In the genomic region with DNA sequence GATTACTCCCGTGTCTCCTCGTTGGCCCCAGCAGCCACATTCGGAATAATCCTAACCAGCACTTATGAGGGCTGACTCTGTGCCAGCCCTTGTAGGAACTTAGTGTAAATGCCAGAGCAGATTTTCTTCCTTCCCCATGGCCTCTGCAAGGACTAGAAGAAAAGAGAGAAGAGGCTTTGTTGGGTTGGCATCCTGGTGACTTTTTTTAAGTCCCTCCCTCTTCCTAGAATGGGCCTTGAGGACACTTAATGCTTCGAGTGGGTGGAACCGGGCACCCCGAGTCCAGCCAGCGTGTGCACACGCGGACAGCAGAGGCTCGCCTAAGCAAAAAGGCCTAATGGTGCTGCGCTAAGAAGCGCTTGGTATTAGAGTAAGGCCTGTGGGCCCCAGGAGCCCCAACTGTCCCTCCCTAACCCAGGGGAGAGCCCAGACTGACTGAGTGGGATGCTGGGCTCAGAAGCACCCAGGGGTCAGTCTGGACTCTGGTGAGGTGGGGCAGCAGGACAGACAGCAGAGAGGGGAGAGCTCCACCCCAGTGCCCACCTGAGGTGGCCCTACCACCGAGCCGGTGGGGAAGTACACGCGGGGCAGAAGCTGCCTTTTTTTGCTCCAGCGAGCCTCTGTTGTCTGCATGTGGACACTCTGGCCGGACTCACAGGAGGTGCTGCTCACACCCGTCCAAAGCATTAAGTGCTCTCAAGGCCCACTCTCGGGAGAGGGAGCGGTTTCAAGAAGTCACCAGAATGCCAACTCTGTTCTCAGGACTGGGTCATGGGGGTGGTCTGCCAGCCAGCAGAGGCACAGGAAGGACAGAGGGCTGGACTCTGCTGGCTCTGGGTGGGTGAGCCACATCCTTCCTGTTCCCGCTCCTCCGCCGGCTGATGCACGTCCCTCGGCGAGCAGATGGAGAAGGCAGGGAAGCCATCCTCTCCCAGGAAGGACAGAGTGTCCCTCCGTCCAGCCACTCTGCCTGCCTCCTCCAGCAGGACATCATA, we compare ENCODE assay signal across 1 cellular context.
TF ChIP-seq lines count a peak whose summit lies in the region.

No MANE protein-coding gene starts in this region.

TF ChIP-seq in IMR-90, 13 proteins besides CTCF, POLR2A, EP300 and RAD21:
- TF ChIP-seq, protein P1, sequence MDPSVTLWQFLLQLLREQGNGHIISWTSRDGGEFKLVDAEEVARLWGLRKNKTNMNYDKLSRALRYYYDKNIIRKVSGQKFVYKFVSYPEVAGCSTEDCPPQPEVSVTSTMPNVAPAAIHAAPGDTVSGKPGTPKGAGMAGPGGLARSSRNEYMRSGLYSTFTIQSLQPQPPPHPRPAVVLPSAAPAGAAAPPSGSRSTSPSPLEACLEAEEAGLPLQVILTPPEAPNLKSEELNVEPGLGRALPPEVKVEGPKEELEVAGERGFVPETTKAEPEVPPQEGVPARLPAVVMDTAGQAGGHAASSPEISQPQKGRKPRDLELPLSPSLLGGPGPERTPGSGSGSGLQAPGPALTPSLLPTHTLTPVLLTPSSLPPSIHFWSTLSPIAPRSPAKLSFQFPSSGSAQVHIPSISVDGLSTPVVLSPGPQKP (IDR thresholded peaks at IDR 0.05; ENCODE audit: borderline replicate concordance, low read depth, low read length) = no peak
- TF ChIP-seq CHD1 (IDR thresholded peaks at IDR 0.05; ENCODE audit: low read depth, low read length) (no peak), CEBPB (IDR thresholded peaks at IDR 0.05; ENCODE audit: low read depth, low read length) (no peak), RCOR1 (IDR thresholded peaks at IDR 0.05; ENCODE audit: insufficient replicate concordance, low read length) (no peak), SMC3 (IDR thresholded peaks at IDR 0.05; ENCODE audit: low read depth, low read length) (no peak), BHLHE40 (IDR thresholded peaks at IDR 0.05; ENCODE audit: low read depth, low read length) (no peak), RFX5 (IDR thresholded peaks at IDR 0.05; ENCODE audit: low read depth, low read length) (no peak), MAZ (IDR thresholded peaks at IDR 0.05; ENCODE audit: borderline replicate concordance, low read depth, low read length) (no peak), FOS (IDR thresholded peaks at IDR 0.05; ENCODE audit: low read depth, low read length) (no peak), MXI1 (IDR thresholded peaks at IDR 0.05; ENCODE audit: borderline replicate concordance, low read depth, low read length) (no peak), NFE2L2 (IDR thresholded peaks at IDR 0.05; ENCODE audit: low read depth, low read length) (no peak), MAFK (IDR thresholded peaks at IDR 0.05; ENCODE audit: low read depth, low read length) (no peak)
- TF ChIP-seq, protein P2, sequence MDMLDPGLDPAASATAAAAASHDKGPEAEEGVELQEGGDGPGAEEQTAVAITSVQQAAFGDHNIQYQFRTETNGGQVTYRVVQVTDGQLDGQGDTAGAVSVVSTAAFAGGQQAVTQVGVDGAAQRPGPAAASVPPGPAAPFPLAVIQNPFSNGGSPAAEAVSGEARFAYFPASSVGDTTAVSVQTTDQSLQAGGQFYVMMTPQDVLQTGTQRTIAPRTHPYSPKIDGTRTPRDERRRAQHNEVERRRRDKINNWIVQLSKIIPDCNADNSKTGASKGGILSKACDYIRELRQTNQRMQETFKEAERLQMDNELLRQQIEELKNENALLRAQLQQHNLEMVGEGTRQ (IDR thresholded peaks at IDR 0.05; ENCODE audit: low read depth, low read length) = no peak
